In genomic region chr15:55743615-55743978, GRCh38 we compare ENCODE assay signal across 10 cellular contexts. TPM values are rescaled to one million over a fixed set of nuclear protein-coding genes. Genes with fewer than 3 reads are reported as not detected.
DNase-seq lines count a peak whose midpoint lies in the region; ATAC-seq, FAIRE-seq and TF ChIP-seq lines count a peak whose summit lies in the region.
"Had no signal": no experiment of that assay in that cellular context is flagged by ENCODE, and none has a peak within 500 bp of the region (broad histone marks: within the 10 kb centered on the region; RNA-seq: fewer than 3 reads in every experiment).

No MANE protein-coding gene starts in this region.

- H3K9me3 ChIP-seq in HepG2 (ENCODE audit: low read length) (no peaks in the 10 kb centered on the region), subcutaneous abdominal adipose tissue (ENCODE audit: control insufficient read depth in 5 of 5, low read length in 5 of 5) (no peaks in the 10 kb centered on the region)

- H2AFZ ChIP-seq in HepG2 (ENCODE audit: low read length): peak overlapping the region; percentile 94

- H3K27me3 ChIP-seq in HepG2 (ENCODE audit: control insufficient read depth in 1 of 2, insufficient read depth in 2 of 2, low read length in 2 of 2) (no peaks in the 10 kb centered on the region), subcutaneous abdominal adipose tissue (ENCODE audit: control insufficient read depth in 5 of 5, insufficient read depth in 4 of 5, low read length in 5 of 5) (peaks cover 0 to 12% (median 3%) of the 10 kb centered on the region in 5 donors)

- no peaks in the 10 kb centered on the region for H3K4me1 Mint-ChIP-seq in activated CD4-positive, alpha-beta T cell treated with anti-CD3 and anti-CD28 coated beads for 36 hours
- peaks cover 4% of the 10 kb centered on the region for H3K4me1 Mint-ChIP-seq in activated naive CD8-positive, alpha-beta T cell treated with anti-CD3 and anti-CD28 coated beads, Interleukin-2, amount 10 ng/mL, durations not matched to agents 7 days and 5 days

- WGBS in HepG2 (ENCODE audit: low lambda C conversion rate): 2% methylated on average over 9 of the region's 9 CpGs

- no peaks in the 10 kb centered on the region for H3K36me3 Mint-ChIP-seq in activated CD4-positive, alpha-beta T cell treated with anti-CD3 and anti-CD28 coated beads for 36 hours (ENCODE audit: low read depth)
- H3K36me3 Mint-ChIP-seq in activated naive CD8-positive, alpha-beta T cell treated with anti-CD3 and anti-CD28 coated beads, Interleukin-2, amount 10 ng/mL, durations not matched to agents 7 days and 5 days: no peaks in the 10 kb centered on the region

- no peak overlapping the region for H3K27ac Mint-ChIP-seq in activated CD4-positive, alpha-beta T cell treated with anti-CD3 and anti-CD28 coated beads for 36 hours
- H3K27ac Mint-ChIP-seq in activated naive CD8-positive, alpha-beta T cell treated with anti-CD3 and anti-CD28 coated beads, Interleukin-2, amount 10 ng/mL, durations not matched to agents 7 days and 5 days: no peak overlapping the region

- TF ChIP-seq POLR2A in HepG2 (IDR thresholded peaks at IDR 0.05; ENCODE audit: insufficient read depth in 1 of 2, low read depth in 2 of 2, low read length in 2 of 2): no peak

- H3K79me2 ChIP-seq in HepG2 (ENCODE audit: insufficient read depth, low read length): peaks cover 22% of the 10 kb centered on the region

- TF ChIP-seq CTCF in HepG2 (CRISPR knock-in tag; IDR thresholded peaks at IDR 0.05): no peak

- H3K4me3 ChIP-seq in HepG2 (replicated peaks in 1 of 3; ENCODE audit: insufficient read depth in 1 of 3, low read depth in 2 of 3, low read length in 3 of 3) (peak overlapping the region; percentile 73 to 81 (median 79)), subcutaneous abdominal adipose tissue (ENCODE audit: low read depth in 1 of 5, low read length in 5 of 5) (peak overlapping the region; percentile 69 to 83 (median 78))

- peak overlapping the region; percentile 82 for H3K27ac ChIP-seq in HepG2 (ENCODE audit: extremely low read length, insufficient read depth, low read length)
- no peak overlapping the region for H3K27ac ChIP-seq in subcutaneous abdominal adipose tissue (ENCODE audit: low read depth, low read length)

- H4K20me1 ChIP-seq in HepG2 (ENCODE audit: insufficient read depth, low read length): no peaks in the 10 kb centered on the region

- peaks cover 25% of the 10 kb centered on the region for H3K27me3 Mint-ChIP-seq in activated CD4-positive, alpha-beta T cell treated with anti-CD3 and anti-CD28 coated beads for 36 hours
- peaks cover 42% of the 10 kb centered on the region for H3K27me3 Mint-ChIP-seq in activated naive CD8-positive, alpha-beta T cell treated with anti-CD3 and anti-CD28 coated beads, Interleukin-2, amount 10 ng/mL, durations not matched to agents 7 days and 5 days

- CTCF ChIA-PET in activated CD4-positive, alpha-beta T cell treated with anti-CD3 and anti-CD28 coated beads for 36 hours (lab: Charles Lee): interaction anchor here (2.1 kb wide), 1 partner anchor 13 kb away, joined by 4 read pairs; no protein-coding TSS in a partner anchor
- CTCF ChIA-PET in HepG2 (lab: Yijun Ruan, JAX; ENCODE audit: low intra/inter-chr PET ratio, low total read pairs): no interaction called here

- DNase-seq in activated CD4-positive, alpha-beta T cell treated with anti-CD3 and anti-CD28 coated beads for 36 hours: no peak
- no peak for DNase-seq in activated CD4-positive, alpha-beta T cell treated with anti-CD3 and anti-CD28 coated beads, Interleukin-2, amount 50 U/mL, for 48 hours
- DNase-seq in activated naive CD8-positive, alpha-beta T cell treated with anti-CD3 and anti-CD28 coated beads, Interleukin-2, amount 10 ng/mL, durations not matched to agents 7 days and 5 days: no peak
- DNase-seq in HepG2 (ENCODE audit: low spot score): no peak
- DNase-seq in activated gamma-delta T cell treated with Interleukin-2 at 50 U/mL for 16 hours: no peak
- no peak for DNase-seq in anterior cingulate cortex (lab: John Stamatoyannopoulos, UW)
- DNase-seq: stimulated activated naive CD4-positive, alpha-beta T cell treated with Interleukin-2 at 50 U/mL for 16 hours had no signal

- H3K9ac ChIP-seq in HepG2 (ENCODE audit: insufficient read depth, low read depth, low read length) (peak overlapping the region; percentile 77), subcutaneous abdominal adipose tissue (ENCODE audit: low read length in 5 of 5) (peak overlapping the region in 2 of 5 donors; percentile 56 to 68)

- H3K4me1 ChIP-seq in HepG2 (ENCODE audit: insufficient read depth, low read length) (peaks cover 38% of the 10 kb centered on the region), subcutaneous abdominal adipose tissue (ENCODE audit: control insufficient read depth in 5 of 5, insufficient read depth in 5 of 5, low read length in 5 of 5) (peaks cover 4 to 28% (median 20%) of the 10 kb centered on the region in 5 donors)

- H3K9me3 Mint-ChIP-seq in activated CD4-positive, alpha-beta T cell treated with anti-CD3 and anti-CD28 coated beads for 36 hours (ENCODE audit: low read depth): no peaks in the 10 kb centered on the region
- H3K9me3 Mint-ChIP-seq in activated naive CD8-positive, alpha-beta T cell treated with anti-CD3 and anti-CD28 coated beads, Interleukin-2, amount 10 ng/mL, durations not matched to agents 7 days and 5 days: no peaks in the 10 kb centered on the region

- no peak for ATAC-seq in activated CD4-positive, alpha-beta T cell treated with anti-CD3 and anti-CD28 coated beads for 36 hours
- no peak for ATAC-seq in activated naive CD8-positive, alpha-beta T cell treated with anti-CD3 and anti-CD28 coated beads, Interleukin-2, amount 10 ng/mL, durations not matched to agents 7 days and 5 days (ENCODE audit: low read depth)
- ATAC-seq in HepG2 (no peak), HG02885 (IDR thresholded peaks at IDR 0.05; ENCODE audit: poor library complexity, unreplicated experiment) (no peak)

- intact Hi-C loops in activated CD4-positive, alpha-beta T cell treated with anti-CD3 and anti-CD28 coated beads for 36 hours (cut with DNase I, micrococcal nuclease): no loop called here
- intact Hi-C loops in HepG2 (cut with micrococcal nuclease; ENCODE audit: unreplicated experiment): no loop called here

- TSS peak; percentile 82 for BruUV-seq in HepG2 (replicated peaks; lab: Mats Ljungman, UMichigan)

- POLR2A ChIA-PET in activated CD4-positive, alpha-beta T cell treated with anti-CD3 and anti-CD28 coated beads for 36 hours (lab: Charles Lee): no interaction called here
- POLR2A ChIA-PET in activated naive CD8-positive, alpha-beta T cell treated with anti-CD3 and anti-CD28 coated beads, Interleukin-2, amount 10 ng/mL, durations not matched to agents 7 days and 5 days (lab: Charles Lee): no interaction called here
- POLR2A ChIA-PET in HepG2 (lab: Yijun Ruan, JAX): no interaction called here

- H3K4me3 Mint-ChIP-seq in activated CD4-positive, alpha-beta T cell treated with anti-CD3 and anti-CD28 coated beads for 36 hours: peak overlapping the region; percentile 12
- peak overlapping the region; percentile 11 for H3K4me3 Mint-ChIP-seq in activated naive CD8-positive, alpha-beta T cell treated with anti-CD3 and anti-CD28 coated beads, Interleukin-2, amount 10 ng/mL, durations not matched to agents 7 days and 5 days

- H3K36me3 ChIP-seq in HepG2 (replicated peaks in 1 of 2; ENCODE audit: control insufficient read depth in 1 of 2, insufficient read depth in 2 of 2, low read length in 2 of 2) (peaks cover 0 to 5% of the 10 kb centered on the region in 2 experiments; a peak in 1 of 5 replicates), subcutaneous abdominal adipose tissue (ENCODE audit: control insufficient read depth in 5 of 5, insufficient read depth in 5 of 5, low read length in 5 of 5) (no peaks in the 10 kb centered on the region)

- FAIRE-seq in HepG2 (lab: Jason Lieb, UNC): no peak
- FAIRE-seq: GM19239 had no signal

- in situ Hi-C loops in HepG2 (cut with HindIII; ENCODE audit: extremely low pct_ligation_motif_present, low pct_unique_long_range_greater_than_20kb): no loop called here

- TF ChIP-seq RAD21 in HepG2 (CRISPR knock-in tag; IDR thresholded peaks at IDR 0.05): no peak

- TF ChIP-seq EP300 in HepG2 (IDR thresholded peaks at IDR 0.05; ENCODE audit: low read depth in 2 of 2, low read length in 2 of 2) (no peak), HepG2 (CRISPR knock-in tag; IDR thresholded peaks at IDR 0.05; ENCODE audit: borderline replicate concordance) (no peak)

- peak overlapping the region; percentile 89 for H3K4me2 ChIP-seq in HepG2 (ENCODE audit: low read depth, low read length)

TF ChIP-seq in HepG2, 621 proteins besides CTCF, POLR2A, EP300 and RAD21 (continues in another document):
- TF ChIP-seq SNAPC5 (CRISPR knock-in tag; IDR thresholded peaks at IDR 0.05; ENCODE audit: borderline replicate concordance): 0 out of 2 replicates have a peak, but pooled peaks have one; percentile 28

RNA-seq across cellular contexts. Expression of gene PRTG, which starts 0.6 kb away (rescaled TPM):
- total RNA-seq in activated CD4-positive, alpha-beta T cell treated with anti-CD3 and anti-CD28 coated beads for 36 hours: not detected
- total RNA-seq in activated naive CD8-positive, alpha-beta T cell treated with anti-CD3 and anti-CD28 coated beads, Interleukin-2, amount 10 ng/mL, durations not matched to agents 7 days and 5 days: not detected
- total RNA-seq in HepG2 (2016; rRNA removed; fragmentation: Illumina TruSeq; extraction: Trizol): 17.1 and 22.3 TPM in 2 replicates
- 2.3 and 2.9 TPM in 2 replicates for total RNA-seq in HepG2 (2016; cell fraction: cytosol; rRNA removed; fragmentation: Illumina TruSeq; extraction: Trizol; ENCODE audit: low read depth)
- total RNA-seq in HepG2 (2016; cell fraction: insoluble cytoplasmic fraction; rRNA removed; fragmentation: Illumina TruSeq; extraction: Trizol): 17.1 and 19.9 TPM in 2 replicates
- total RNA-seq in HepG2 (2016; cell fraction: membrane; rRNA removed; fragmentation: Illumina TruSeq; extraction: Trizol): 6.8 and 7.4 TPM in 2 replicates
- total RNA-seq in HepG2 (2016; cell fraction: nucleus; rRNA removed; fragmentation: Illumina TruSeq; extraction: Trizol): 37.3 and 41.9 TPM in 2 replicates
- 9.7 and 13.2 TPM in 2 replicates for polyA plus RNA-seq in HepG2 (2011; rRNA removed)
- 6.9 and 9.7 TPM in 2 replicates for polyA plus RNA-seq in HepG2 (2011; cell fraction: cytosol; rRNA removed)
- 7.0 and 7.1 TPM in 2 replicates for polyA plus RNA-seq in HepG2 (2011; cell fraction: nucleus; rRNA removed)
- 11.5 and 14.3 TPM in 2 replicates for polyA plus RNA-seq in HepG2 (2012)
- polyA plus RNA-seq in HepG2 (2016; cell fraction: cytosol; fragmentation: Illumina TruSeq; extraction: Trizol; ENCODE audit: low read depth): 1.2 and 1.6 TPM in 2 replicates
- polyA plus RNA-seq in HepG2 (2016; cell fraction: insoluble cytoplasmic fraction; fragmentation: Illumina TruSeq; extraction: Trizol; ENCODE audit: low read depth): 7.2 TPM in 2 replicates
- polyA plus RNA-seq in HepG2 (2016; cell fraction: membrane; fragmentation: Illumina TruSeq; extraction: Trizol; ENCODE audit: low read depth): 1.9 TPM in 2 replicates
- 13.3 and 15.6 TPM in 2 replicates for polyA plus RNA-seq in HepG2 (2016; cell fraction: nucleus; fragmentation: Illumina TruSeq; extraction: Trizol; ENCODE audit: insufficient read depth, low read depth)
- 13.5 and 48.7 TPM in 2 replicates for polyA minus RNA-seq in HepG2 (2011; rRNA and poly(A)+ RNA removed; ENCODE audit: low replicate concordance)
- 36.5 and 37.5 TPM in 2 replicates for polyA minus RNA-seq in HepG2 (2011; cell fraction: cytosol; rRNA and poly(A)+ RNA removed)
- polyA minus RNA-seq in HepG2 (2011; cell fraction: nucleus; rRNA and poly(A)+ RNA removed): 48.2 and 59.2 TPM in 2 replicates
